Comparison of ENCODE assay signal across 17 cellular contexts in genomic region chr10:96842896-96843723, GRCh38. TPM values are rescaled to one million over a fixed set of nuclear protein-coding genes. Genes with fewer than 3 reads are reported as not detected.
DNase-seq lines count a peak whose midpoint lies in the region; ATAC-seq and TF ChIP-seq lines count a peak whose summit lies in the region.
"Had no signal": no experiment of that assay in that cellular context is flagged by ENCODE, and none has a peak within 500 bp of the region (broad histone marks: within the 10 kb centered on the region; RNA-seq: fewer than 3 reads in every experiment).

No MANE protein-coding gene starts in this region.

- H3K9me3 Mint-ChIP-seq in activated naive CD8-positive, alpha-beta T cell (ENCODE audit: low read depth) = no peaks in the 10 kb centered on the region
- H3K9me3 Mint-ChIP-seq in activated naive CD8-positive, alpha-beta T cell treated with anti-CD3 and anti-CD28 coated beads, Interleukin-2, amount 50 U/mL, for 24 hours = no peaks in the 10 kb centered on the region
- no peaks in the 10 kb centered on the region for H3K9me3 Mint-ChIP-seq in stimulated activated naive B cell treated with anti-CD40 and anti-IgM and Interleukin-4, amounts not matched to agents 10 μg/mL and 1 μg/mL and 100 μg/mL, for 72 hours
- H3K9me3 Mint-ChIP-seq: stimulated activated memory B cell treated with anti-CD40 and anti-IgM and Interleukin-4, amounts not matched to agents 10 μg/mL and 1 μg/mL and 100 μg/mL, for 72 hours had no signal

- H3K27me3 Mint-ChIP-seq in activated naive CD8-positive, alpha-beta T cell = no peaks in the 10 kb centered on the region
- H3K27me3 Mint-ChIP-seq in activated naive CD8-positive, alpha-beta T cell treated with anti-CD3 and anti-CD28 coated beads, Interleukin-2, amount 50 U/mL, for 24 hours = no peaks in the 10 kb centered on the region
- H3K27me3 Mint-ChIP-seq in stimulated activated naive B cell treated with anti-CD40 and anti-IgM and Interleukin-4, amounts not matched to agents 10 μg/mL and 1 μg/mL and 100 μg/mL, for 72 hours = no peaks in the 10 kb centered on the region
- H3K27me3 Mint-ChIP-seq: stimulated activated memory B cell treated with anti-CD40 and anti-IgM and Interleukin-4, amounts not matched to agents 10 μg/mL and 1 μg/mL and 100 μg/mL, for 72 hours had no signal

- no peak for DNase-seq in activated naive CD8-positive, alpha-beta T cell treated with anti-CD3 and anti-CD28 coated beads, Interleukin-2, amount 50 U/mL, for 24 hours
- peak; percentile 48 for DNase-seq in choroid plexus epithelial cell (ENCODE audit: low read depth)
- DNase-seq in stimulated activated naive B cell treated with anti-CD40 and anti-IgM and Interleukin-4, amounts not matched to agents 10 μg/mL and 1 μg/mL and 100 μg/mL, for 72 hours = no peak
- no peak for DNase-seq in medulla oblongata (ENCODE audit: extremely low spot score)
- DNase-seq: 8988T; activated CD4-positive, CD25-positive, alpha-beta regulatory T cell; NCI-H1694 treated with DMSO at 0.1 percent for 48 hours; psoas muscle; SHP77 treated with DMSO at 0.1 percent for 48 hours; stimulated activated CD4-positive, alpha-beta T cell treated with anti-CD3 and anti-CD28 coated beads, Interleukin-12 subunit alpha, Interleukin-12 subunit beta, amount 100 ng/mL, for 4 hours; T-helper 2 cell had no signal

- TF ChIP-seq RAD21 in liver (IDR thresholded peaks at IDR 0.05) = peak; percentile 25 to 42

- no peak for ATAC-seq in activated naive CD8-positive, alpha-beta T cell treated with anti-CD3 and anti-CD28 coated beads, Interleukin-2, amount 50 U/mL, for 24 hours
- no peak for ATAC-seq in stimulated activated naive B cell treated with anti-CD40 and anti-IgM and Interleukin-4, amounts not matched to agents 10 μg/mL and 1 μg/mL and 100 μg/mL, for 72 hours (replicated peaks)
- ATAC-seq in GM21529 (IDR thresholded peaks at IDR 0.05; ENCODE audit: unreplicated experiment) (no peak), HG03442 (IDR thresholded peaks at IDR 0.05; ENCODE audit: unreplicated experiment) (no peak)
- ATAC-seq: psoas muscle; stimulated activated memory B cell treated with anti-CD40 and anti-IgM and Interleukin-4, amounts not matched to agents 10 μg/mL and 1 μg/mL and 100 μg/mL, for 72 hours had no signal

- H3K9me3 ChIP-seq in liver (ENCODE audit: control insufficient read depth in 4 of 4, low read length in 3 of 4) = no peaks in the 10 kb centered on the region
- H3K9me3 ChIP-seq: esophagus muscularis mucosa, psoas muscle had no signal

- H3K27ac ChIP-seq in liver (ENCODE audit: low read depth in 1 of 2, low read length in 2 of 2) = peak overlapping the region; percentile 76 to 85
- H3K27ac ChIP-seq: esophagus muscularis mucosa, psoas muscle had no signal

- H3K9ac ChIP-seq in liver (ENCODE audit: low read depth in 1 of 2, low read length in 2 of 2) = peak overlapping the region in 1 of 2 donors; percentile 54

- H3K36me3 ChIP-seq in liver (ENCODE audit: control insufficient read depth in 4 of 4, insufficient read depth in 3 of 4, low read depth in 1 of 4, low read length in 3 of 4) = no peaks in the 10 kb centered on the region
- H3K36me3 ChIP-seq: esophagus muscularis mucosa had no signal

- H3K4me3 ChIP-seq in choroid plexus epithelial cell (ENCODE audit: low read depth, low read length) (no peak overlapping the region), liver (ENCODE audit: low read depth in 1 of 3, low read length in 3 of 3) (peak overlapping the region in 2 of 3 donors; percentile 24 to 53)
- H3K4me3 ChIP-seq: esophagus muscularis mucosa, psoas muscle had no signal

- H3K36me3 Mint-ChIP-seq in activated naive CD8-positive, alpha-beta T cell = no peaks in the 10 kb centered on the region
- peaks cover 7% of the 10 kb centered on the region for H3K36me3 Mint-ChIP-seq in activated naive CD8-positive, alpha-beta T cell treated with anti-CD3 and anti-CD28 coated beads, Interleukin-2, amount 50 U/mL, for 24 hours (ENCODE audit: low read depth)
- peaks cover 20 to 27% of the 10 kb centered on the region in 2 donors for H3K36me3 Mint-ChIP-seq in stimulated activated naive B cell treated with anti-CD40 and anti-IgM and Interleukin-4, amounts not matched to agents 10 μg/mL and 1 μg/mL and 100 μg/mL, for 72 hours

- no peak overlapping the region for H3K27ac Mint-ChIP-seq in activated naive CD8-positive, alpha-beta T cell
- H3K27ac Mint-ChIP-seq in activated naive CD8-positive, alpha-beta T cell treated with anti-CD3 and anti-CD28 coated beads, Interleukin-2, amount 50 U/mL, for 24 hours = no peak overlapping the region
- peak overlapping the region; percentile 62 for H3K27ac Mint-ChIP-seq in stimulated activated naive B cell treated with anti-CD40 and anti-IgM and Interleukin-4, amounts not matched to agents 10 μg/mL and 1 μg/mL and 100 μg/mL, for 72 hours
- H3K27ac Mint-ChIP-seq: stimulated activated memory B cell treated with anti-CD40 and anti-IgM and Interleukin-4, amounts not matched to agents 10 μg/mL and 1 μg/mL and 100 μg/mL, for 72 hours had no signal

- 45% methylated on average over 8 of the region's 8 CpGs for WGBS in liver

- peak overlapping the region; percentile 27 for H3K4me3 Mint-ChIP-seq in activated naive CD8-positive, alpha-beta T cell
- H3K4me3 Mint-ChIP-seq in activated naive CD8-positive, alpha-beta T cell treated with anti-CD3 and anti-CD28 coated beads, Interleukin-2, amount 50 U/mL, for 24 hours = no peak overlapping the region
- peak overlapping the region in 1 of 2 donors; percentile 37 for H3K4me3 Mint-ChIP-seq in stimulated activated naive B cell treated with anti-CD40 and anti-IgM and Interleukin-4, amounts not matched to agents 10 μg/mL and 1 μg/mL and 100 μg/mL, for 72 hours
- H3K4me3 Mint-ChIP-seq: stimulated activated memory B cell treated with anti-CD40 and anti-IgM and Interleukin-4, amounts not matched to agents 10 μg/mL and 1 μg/mL and 100 μg/mL, for 72 hours had no signal

- no peaks in the 10 kb centered on the region for H3K27me3 ChIP-seq in liver (ENCODE audit: control insufficient read depth in 4 of 4, insufficient read depth in 4 of 4, low read length in 3 of 4)
- H3K27me3 ChIP-seq: esophagus muscularis mucosa had no signal

- TF ChIP-seq CTCF in choroid plexus epithelial cell (conservative IDR thresholded peaks at IDR 0.05; ENCODE audit: low read depth, low read length) = no peak
- no peak for TF ChIP-seq CTCF in liver (IDR thresholded peaks at IDR 0.05; ENCODE audit: low read depth, low read length, missing input control)

- H3K4me1 Mint-ChIP-seq in activated naive CD8-positive, alpha-beta T cell (ENCODE audit: low read depth) = peaks cover 82% of the 10 kb centered on the region
- peaks cover 70% of the 10 kb centered on the region for H3K4me1 Mint-ChIP-seq in activated naive CD8-positive, alpha-beta T cell treated with anti-CD3 and anti-CD28 coated beads, Interleukin-2, amount 50 U/mL, for 24 hours
- H3K4me1 Mint-ChIP-seq in stimulated activated naive B cell treated with anti-CD40 and anti-IgM and Interleukin-4, amounts not matched to agents 10 μg/mL and 1 μg/mL and 100 μg/mL, for 72 hours = peaks cover 39 to 66% of the 10 kb centered on the region in 2 donors

- H3K4me1 ChIP-seq in liver (ENCODE audit: control insufficient read depth in 4 of 4, insufficient read depth in 4 of 4, low read length in 3 of 4) = peaks cover 8 to 16% (median 9%) of the 10 kb centered on the region in 4 donors

TF ChIP-seq in liver, 16 proteins besides CTCF, POLR2A, EP300 and RAD21 (continues in another document):
- TF ChIP-seq NR2F2 (IDR thresholded peaks at IDR 0.05) (no peak), FOXA1 (IDR thresholded peaks at IDR 0.05) (no peak), JUND (IDR thresholded peaks at IDR 0.05) (peak; percentile 78 to 80), SP1 (IDR thresholded peaks at IDR 0.05) (peak; percentile 69), REST (IDR thresholded peaks at IDR 0.05) (peak; percentile 33), TAF1 (conservative IDR thresholded peaks at IDR 0.05) (no peak), HNF4G (IDR thresholded peaks at IDR 0.05) (peak; percentile 37), ATF3 (IDR thresholded peaks at IDR 0.05) (peak; percentile 96), MAX (IDR thresholded peaks at IDR 0.05) (peak; percentile 69), FOXA2 (IDR thresholded peaks at IDR 0.05) (peak; percentile 53), RXRA (IDR thresholded peaks at IDR 0.05) (peak; percentile 92 to 94), GABPA (IDR thresholded peaks at IDR 0.05 in 1 of 2, conservative IDR thresholded peaks at IDR 0.05 in 1 of 2) (peak in 1 of 2 donors; percentile 41), EGR1 (IDR thresholded peaks at IDR 0.05; ENCODE audit: low read depth in 2 of 2) (no peak), YY1 (IDR thresholded peaks at IDR 0.05) (peak; percentile 57)

RNA-seq across cellular contexts. Expression of gene LCOR, which starts 11.0 kb away (rescaled TPM):
- total RNA-seq in liver = 10 to 100 TPM; 21.6 to 31.2 TPM
- 1 to 10 TPM; 2.5 to 7.4 TPM for polyA plus RNA-seq in liver
